In genomic region chr15:22250642-22251290, GRCh38 we compare ENCODE assay signal across 8 cellular contexts.
DNase-seq lines count a peak whose midpoint lies in the region; ATAC-seq, FAIRE-seq and TF ChIP-seq lines count a peak whose summit lies in the region.
"Not testable (repeated sequence)": the region's sequence is repeated elsewhere in the genome, so short reads cannot be mapped to it uniquely, and the experiment has no call there.

No MANE protein-coding gene starts in this region.

- TF ChIP-seq POLR2A in GM12878 (IDR thresholded peaks at IDR 0.05; ENCODE audit: low read depth, low read length); right lobe of liver (IDR thresholded peaks at IDR 0.05): not testable (repeated sequence)

- TF ChIP-seq CTCF in OCI-LY7 (conservative IDR thresholded peaks at IDR 0.05; ENCODE audit: low read length); GM12878 (IDR thresholded peaks at IDR 0.05 in 2 of 3, conservative IDR thresholded peaks at IDR 0.05 in 1 of 3; ENCODE audit: control insufficient read depth in 2 of 3, extremely low read depth in 1 of 3, insufficient read depth in 1 of 3, low read depth in 3 of 3, low read length in 3 of 3); right lobe of liver (IDR thresholded peaks at IDR 0.05); osteoblast (IDR thresholded peaks at IDR 0.05; ENCODE audit: extremely low read depth, low read depth, low read length): not testable (repeated sequence)

- POLR2A ChIA-PET in OCI-LY7 (lab: Charles Lee); GM12878 (lab: Charles Lee): not testable (repeated sequence)

- peaks cover 51 to 56% of the 10 kb centered on the region in 2 donors for H3K4me1 Mint-ChIP-seq in immature natural killer cell

- not testable (repeated sequence) for H3K4me3 ChIP-seq in OCI-LY7 (ENCODE audit: low read depth, low read length, poor library complexity, severe bottlenecking); GM12878; osteoblast (ENCODE audit: insufficient read depth, low read length)
- H3K4me3 ChIP-seq in right lobe of liver = peak overlapping the region in 1 of 3 donors; percentile 13

- not testable (repeated sequence) for TF ChIP-seq RAD21 in GM12878 (IDR thresholded peaks at IDR 0.05; ENCODE audit: insufficient read depth, low read depth, low read length)

- CTCF ChIA-PET in OCI-LY7 (lab: Charles Lee; ENCODE audit: unreplicated experiment); GM12878 (lab: Yijun Ruan, JAX): not testable (repeated sequence)

- H3K27me3 Mint-ChIP-seq in immature natural killer cell (ENCODE audit: low read depth in 3 of 3) = peaks cover 4 to 16% (median 5%) of the 10 kb centered on the region in 3 donors

- DNase-seq in CD1c-positive myeloid dendritic cell (ENCODE audit: extremely low spot score) (peak; percentile 28), NAMALWA (ENCODE audit: low spot score) (peak; percentile 45), OCI-LY7 (ENCODE audit: low spot score) (peak; percentile 24), right lobe of liver (peak; percentile 71 to 97 (median 85)), osteoblast (ENCODE audit: insufficient read length, low spot score, missing footprints) (peak; percentile 37)
- DNase-seq in GM12878 (ENCODE audit: low read depth, low spot score); immature natural killer cell: not testable (repeated sequence)

- not testable (repeated sequence) for TF ChIP-seq EP300 in GM12878 (IDR thresholded peaks at IDR 0.05; ENCODE audit: borderline replicate concordance in 1 of 2, control insufficient read depth in 1 of 2, low read depth in 2 of 2, low read length in 2 of 2)

- not testable (repeated sequence) for H2AFZ ChIP-seq in OCI-LY7 (ENCODE audit: low read length); GM12878 (ENCODE audit: control insufficient read depth, low read depth, low read length); osteoblast (ENCODE audit: low read length)

- SMC1A ChIA-PET in GM12878 (lab: Charles Lee; ENCODE audit: uncharacterized antibody, unreplicated experiment) = not testable (repeated sequence)

- not testable (repeated sequence) for H3K27me3 ChIP-seq in GM12878 (replicated peaks in 1 of 2; ENCODE audit: control insufficient read depth in 2 of 2, insufficient read depth in 2 of 2, low read length in 1 of 2); right lobe of liver; osteoblast (ENCODE audit: insufficient read depth, low read length)

- H3K36me3 Mint-ChIP-seq in immature natural killer cell = not testable (repeated sequence)

- not testable (repeated sequence) for H3K9me3 ChIP-seq in OCI-LY7 (ENCODE audit: low read length); GM12878 (replicated peaks; ENCODE audit: control insufficient read depth, insufficient read depth, low read length); right lobe of liver; osteoblast (ENCODE audit: low read depth, low read length)

- in situ Hi-C loops in GM12878 (cut with MboI) = loop anchor here (10.0 kb wide), 1 partner anchor 1866 kb away; no protein-coding TSS in a partner anchor

- H3K4me3 Mint-ChIP-seq in immature natural killer cell = not testable (repeated sequence)

- not testable (repeated sequence) for H3K36me3 ChIP-seq in OCI-LY7 (ENCODE audit: insufficient read depth, low read length); GM12878 (ENCODE audit: control insufficient read depth in 2 of 2, insufficient read depth in 2 of 2, low read length in 1 of 2); right lobe of liver; osteoblast (ENCODE audit: insufficient read depth, low read length)

- peaks cover 31% of the 10 kb centered on the region for H3K4me1 ChIP-seq in OCI-LY7 (ENCODE audit: insufficient read depth, low read length, poor library complexity, severe bottlenecking)
- peaks cover 13% of the 10 kb centered on the region for H3K4me1 ChIP-seq in GM12878 (ENCODE audit: control insufficient read depth, insufficient read depth, low read length)
- peaks cover 0 to 57% (median 17%) of the 10 kb centered on the region in 4 donors for H3K4me1 ChIP-seq in right lobe of liver
- H3K4me1 ChIP-seq in osteoblast (ENCODE audit: insufficient read depth, low read length) = not testable (repeated sequence)

- intact Hi-C loops in OCI-LY7 (cut with micrococcal nuclease; ENCODE audit: unreplicated experiment) (loop anchor here (5.0 to 10.0 kb wide), 2 partner anchors 544 to 1893 kb away; no protein-coding TSS in a partner anchor), right lobe of liver (cut with DNase I) (loop anchor here in 1 of 2 donors (10.0 kb wide), 1 partner anchor 1846 kb away; no protein-coding TSS in a partner anchor)
- intact Hi-C loops in GM12878 (cut with micrococcal nuclease; ENCODE audit: unreplicated experiment) = not testable (repeated sequence)

- FAIRE-seq in GM12878 (lab: Jason Lieb, UNC) = not testable (repeated sequence)

- ATAC-seq in GM21526 (IDR thresholded peaks at IDR 0.05; ENCODE audit: low FRiP score, unreplicated experiment) (peak; percentile 37), GM12878 (peak; percentile 39), right lobe of liver (peak; percentile 73 to 83 (median 74))

- not testable (repeated sequence) for BruUV-seq in OCI-LY7 (replicated peaks; lab: Mats Ljungman, UMichigan); GM12878 (replicated peaks; lab: Mats Ljungman, UMichigan)

- H3K9ac ChIP-seq in GM12878 (ENCODE audit: control insufficient read depth, insufficient read depth, low read length) = not testable (repeated sequence)

- H3K4me2 ChIP-seq in OCI-LY7 (ENCODE audit: low read length); GM12878 (ENCODE audit: control insufficient read depth, insufficient read depth); osteoblast (ENCODE audit: insufficient read depth, low read length): not testable (repeated sequence)

- RAD21 ChIA-PET in GM12878 (lab: Charles Lee; ENCODE audit: unreplicated experiment) = not testable (repeated sequence)

- H4K20me1 ChIP-seq in OCI-LY7 (ENCODE audit: insufficient read depth, low read length); GM12878 (ENCODE audit: control insufficient read depth, insufficient read depth); osteoblast (ENCODE audit: insufficient read depth, low read length): not testable (repeated sequence)

- not testable (repeated sequence) for H3K27ac ChIP-seq in OCI-LY7 (ENCODE audit: low read depth, low read length, poor library complexity, severe bottlenecking); GM12878 (ENCODE audit: control insufficient read depth, insufficient read depth); osteoblast (ENCODE audit: low read depth, low read length)
- H3K27ac ChIP-seq in right lobe of liver = peak overlapping the region; percentile 38 to 94 (median 91)

- H3K27ac Mint-ChIP-seq in immature natural killer cell = peak overlapping the region in 4 of 6 donors; percentile 2 to 69 (median 50)

- WGBS in GM12878 (ENCODE audit: insufficient coverage, insufficient replicate concordance, low lambda C conversion rate, missing lambda C conversion rate) = 19% methylated on average over 16 of the region's 16 CpGs
- 53% methylated on average over 4 of the region's 16 CpGs for WGBS in right lobe of liver (ENCODE audit: insufficient coverage, low coverage, low lambda C conversion rate, missing lambda C conversion rate)

- H3K9me2 ChIP-seq in OCI-LY7 (ENCODE audit: insufficient read depth, low read length) = not testable (repeated sequence)

- H3K79me2 ChIP-seq in OCI-LY7 (ENCODE audit: insufficient read depth, low read depth, low read length); GM12878 (ENCODE audit: control insufficient read depth, insufficient read depth, low read length); osteoblast (ENCODE audit: insufficient read depth, low read length): not testable (repeated sequence)

- H3K9me3 Mint-ChIP-seq in immature natural killer cell = not testable (repeated sequence)
